In the genomic region with DNA sequence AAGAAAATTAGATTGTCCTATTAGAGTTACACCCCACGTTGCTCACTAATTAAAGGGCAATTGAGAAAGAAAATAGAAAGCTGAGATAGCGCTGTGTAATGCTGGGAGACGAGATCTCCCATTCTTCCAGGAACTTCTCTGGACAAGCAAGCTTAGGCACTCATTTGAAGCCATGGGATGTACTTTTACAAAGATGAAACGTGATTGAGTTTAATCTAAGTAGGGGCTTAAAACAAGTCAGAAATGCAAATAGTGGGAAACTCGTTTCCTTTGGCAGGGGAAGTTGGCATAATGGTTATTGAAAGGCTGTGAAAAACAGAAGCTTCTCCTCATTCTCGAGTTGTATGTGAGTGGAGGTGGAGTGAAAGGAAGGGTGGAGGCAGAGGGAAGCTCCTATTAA, we compare ENCODE assay signal across 26 cellular contexts. TPM values are rescaled to one million over a fixed set of nuclear protein-coding genes. Genes with fewer than 3 reads are reported as not detected.
DNase-seq lines count a peak whose midpoint lies in the region; ATAC-seq and TF ChIP-seq lines count a peak whose summit lies in the region.
"Had no signal": no experiment of that assay in that cellular context is flagged by ENCODE, and none has a peak within 500 bp of the region (broad histone marks: within the 10 kb centered on the region; RNA-seq: fewer than 3 reads in every experiment).

No MANE protein-coding gene starts in this region.

- no peaks in the 10 kb centered on the region for H3K36me3 Mint-ChIP-seq in mesothelial cell of epicardium
- peaks cover 1 to 3% of the 10 kb centered on the region in 2 donors for H3K36me3 Mint-ChIP-seq in stimulated activated naive B cell treated with anti-CD40 and anti-IgM and Interleukin-4, amounts not matched to agents 10 μg/mL and 1 μg/mL and 100 μg/mL, for 72 hours

- H3K4me3 ChIP-seq in HUES6 (ENCODE audit: low read depth, low read length), result peak overlapping the region; percentile 61; the same call in 1 of the 2 replicates
- peak overlapping the region; percentile 91 for H3K4me3 ChIP-seq in coronary artery
- peak overlapping the region; percentile 69 to 90 for H3K4me3 ChIP-seq in tibial artery
- H3K4me3 ChIP-seq: left ventricle myocardium inferior, mucosa of descending colon had no signal

- H3K27ac ChIP-seq in HUES6 (ENCODE audit: low read depth, low read length) (no peak overlapping the region), coronary artery (peak overlapping the region; percentile 56 to 78), tibial artery (peak overlapping the region; percentile 95 to 96)
- H3K27ac ChIP-seq: brain microvascular endothelial cell, left ventricle myocardium inferior had no signal

- H3K36me3 ChIP-seq in HUES6 (ENCODE audit: control insufficient read depth, insufficient read depth, low read length), result no peaks in the 10 kb centered on the region
- H3K36me3 ChIP-seq in tibial artery, result no peaks in the 10 kb centered on the region
- H3K36me3 ChIP-seq: brain microvascular endothelial cell, left ventricle myocardium inferior had no signal

- H3K4me3 Mint-ChIP-seq in mesothelial cell of epicardium, result peak overlapping the region; percentile 26
- no peak overlapping the region for H3K4me3 Mint-ChIP-seq in stimulated activated naive B cell treated with anti-CD40 and anti-IgM and Interleukin-4, amounts not matched to agents 10 μg/mL and 1 μg/mL and 100 μg/mL, for 72 hours
- H3K4me3 Mint-ChIP-seq: activated CD8-positive, alpha-beta T cell treated with anti-CD3 and anti-CD28 coated beads, Interleukin-2, amount 10 ng/mL, durations not matched to agents 7 days and 5 days; activated naive CD8-positive, alpha-beta T cell treated with anti-CD3 and anti-CD28 coated beads, Interleukin-2, amount 50 U/mL, for 24 hours had no signal

- peaks cover 60% of the 10 kb centered on the region for H3K4me1 Mint-ChIP-seq in mesothelial cell of epicardium
- H3K4me1 Mint-ChIP-seq in stimulated activated naive B cell treated with anti-CD40 and anti-IgM and Interleukin-4, amounts not matched to agents 10 μg/mL and 1 μg/mL and 100 μg/mL, for 72 hours, result peaks cover 32 to 49% of the 10 kb centered on the region in 2 donors

- no peak overlapping the region for H3K27ac Mint-ChIP-seq in mesothelial cell of epicardium
- H3K27ac Mint-ChIP-seq in stimulated activated naive B cell treated with anti-CD40 and anti-IgM and Interleukin-4, amounts not matched to agents 10 μg/mL and 1 μg/mL and 100 μg/mL, for 72 hours, result no peak overlapping the region
- H3K27ac Mint-ChIP-seq: activated CD8-positive, alpha-beta T cell treated with anti-CD3 and anti-CD28 coated beads, Interleukin-2, amount 10 ng/mL, durations not matched to agents 7 days and 5 days; activated naive CD8-positive, alpha-beta T cell treated with anti-CD3 and anti-CD28 coated beads, Interleukin-2, amount 50 U/mL, for 24 hours had no signal

- ATAC-seq in GM21447 (IDR thresholded peaks at IDR 0.05; ENCODE audit: unreplicated experiment) (no peak), GM18520 (IDR thresholded peaks at IDR 0.05; ENCODE audit: unreplicated experiment) (no peak)
- ATAC-seq in stimulated activated naive B cell treated with anti-CD40 and anti-IgM and Interleukin-4, amounts not matched to agents 10 μg/mL and 1 μg/mL and 100 μg/mL, for 72 hours (replicated peaks), result no peak
- ATAC-seq: activated CD8-positive, alpha-beta T cell treated with anti-CD3 and anti-CD28 coated beads, Interleukin-2, amount 10 ng/mL, durations not matched to agents 7 days and 5 days; activated naive CD8-positive, alpha-beta T cell treated with anti-CD3 and anti-CD28 coated beads, Interleukin-2, amount 50 U/mL, for 24 hours; mucosa of descending colon had no signal

- TF ChIP-seq CTCF in coronary artery (IDR thresholded peaks at IDR 0.05), result no peak
- TF ChIP-seq CTCF in mesothelial cell of epicardium (IDR thresholded peaks at IDR 0.05; ENCODE audit: unreplicated experiment), result no peak
- no peak for TF ChIP-seq CTCF in tibial artery (IDR thresholded peaks at IDR 0.05)

- H3K9ac ChIP-seq in HUES6 (ENCODE audit: low read length), result no peak overlapping the region

- intact Hi-C loops in tibial artery (cut with DNase I; ENCODE audit: low total_unique reads), result loop anchor here (5.0 to 10.0 kb wide), 2 partner anchors 182 to 270 kb away; no protein-coding TSS in a partner anchor

- peaks cover 100% of the 10 kb centered on the region for H3K27me3 ChIP-seq in HUES6 (ENCODE audit: control insufficient read depth, insufficient read depth, low read length)
- no peaks in the 10 kb centered on the region for H3K27me3 ChIP-seq in tibial artery

- H3K9me3 ChIP-seq in HUES6 (ENCODE audit: control insufficient read depth, insufficient read depth, low read depth, low read length) (no peaks in the 10 kb centered on the region), tibial artery (no peaks in the 10 kb centered on the region)
- H3K9me3 ChIP-seq: left ventricle myocardium inferior, mucosa of descending colon had no signal

- peaks cover 78% of the 10 kb centered on the region for H3K27me3 Mint-ChIP-seq in mesothelial cell of epicardium (ENCODE audit: low read depth)
- peaks cover 76 to 93% of the 10 kb centered on the region in 2 donors for H3K27me3 Mint-ChIP-seq in stimulated activated naive B cell treated with anti-CD40 and anti-IgM and Interleukin-4, amounts not matched to agents 10 μg/mL and 1 μg/mL and 100 μg/mL, for 72 hours

- DNase-seq in coronary artery (ENCODE audit: low spot score) (no peak), mesothelial cell of epicardium (ENCODE audit: low spot score in 2 of 2, unreplicated experiment in 2 of 2) (no peak), tibial artery (no peak), NCI-H345 treated with DMSO at 0.1 percent for 48 hours (lab: John Stamatoyannopoulos, UW; ENCODE audit: unreplicated experiment) (no peak)
- no peak for DNase-seq in stimulated activated naive B cell treated with anti-CD40 and anti-IgM and Interleukin-4, amounts not matched to agents 10 μg/mL and 1 μg/mL and 100 μg/mL, for 72 hours
- DNase-seq: ACHN; activated CD8-positive, alpha-beta T cell treated with anti-CD3 and anti-CD28 coated beads, Interleukin-2, amount 10 ng/mL, durations not matched to agents 7 days and 5 days; activated effector memory CD4-positive, alpha-beta T cell treated with Interleukin-2 at 50 U/mL for 16 hours; activated naive CD8-positive, alpha-beta T cell treated with anti-CD3 and anti-CD28 coated beads, Interleukin-2, amount 50 U/mL, for 24 hours; activated T-cell treated with anti-CD3 and anti-CD28 coated beads for 4 hours; brain microvascular endothelial cell; C1 segment of cervical spinal cord; effector CD8-positive, alpha-beta T cell; foreskin melanocyte; hippocampal formation; left ventricle myocardium inferior; mucosa of descending colon; NCI-H526 treated with DMSO at 0.1 percent for 48 hours; stimulated activated CD4-positive, alpha-beta T cell treated with anti-CD3 and anti-CD28 coated beads, Interleukin-1b, Interleukin-23, amount 100 ng/mL, for 48 hours; substantia nigra; T-helper 1 cell had no signal

- peaks cover 39% of the 10 kb centered on the region for H3K4me1 ChIP-seq in HUES6 (ENCODE audit: control insufficient read depth, insufficient read depth, low read length)
- H3K4me1 ChIP-seq in tibial artery, result peaks cover 0 to 31% (median 26%) of the 10 kb centered on the region in 4 donors

- H3K9me3 Mint-ChIP-seq in mesothelial cell of epicardium, result no peaks in the 10 kb centered on the region
- H3K9me3 Mint-ChIP-seq in stimulated activated naive B cell treated with anti-CD40 and anti-IgM and Interleukin-4, amounts not matched to agents 10 μg/mL and 1 μg/mL and 100 μg/mL, for 72 hours, result no peaks in the 10 kb centered on the region
- H3K9me3 Mint-ChIP-seq: activated naive CD8-positive, alpha-beta T cell treated with anti-CD3 and anti-CD28 coated beads, Interleukin-2, amount 50 U/mL, for 24 hours had no signal

RNA-seq across cellular contexts. Expression of gene PRDM6, which starts 3.7 kb away (rescaled TPM):
- 8.5 to 11.8 TPM (median 8.9 TPM) in 3 replicates for total RNA-seq in mesothelial cell of epicardium
- total RNA-seq: activated CD8-positive, alpha-beta T cell treated with anti-CD3 and anti-CD28 coated beads, Interleukin-2, amount 10 ng/mL, durations not matched to agents 7 days and 5 days; LHCN-M2; SK-MEL-5 had no signal

RNA-seq across cellular contexts. Expression of gene PPIC, which starts 56.2 kb away (rescaled TPM):
- total RNA-seq in mesothelial cell of epicardium, result 44.8 to 50.0 TPM (median 44.9 TPM) in 3 replicates
- total RNA-seq: activated CD8-positive, alpha-beta T cell treated with anti-CD3 and anti-CD28 coated beads, Interleukin-2, amount 10 ng/mL, durations not matched to agents 7 days and 5 days had no signal
